Comparison of ENCODE assay signal across 29 cellular contexts in genomic region chr19:44061038-44061437, GRCh38.
"Had no signal": no experiment of that assay in that cellular context is flagged by ENCODE, and none has a peak within 500 bp of the region (broad histone marks: within the 10 kb centered on the region; RNA-seq: fewer than 3 reads in every experiment).

No MANE protein-coding gene starts in this region.

- H3K4me3 Mint-ChIP-seq: dendritic cell treated with granulocyte-macrophage colony-stimulating factor and Interleukin-4, amounts not matched to agents 40 ng/mL and 50 ng/mL, for 4 days; effector memory CD8-positive, alpha-beta T cell; endodermal cell had no signal

- FAIRE-seq: colon, endometrium, endothelial cell of umbilical vein, frontal cortex had no signal

- H3K4me3 ChIP-seq: colonic mucosa, coronary artery, dorsolateral prefrontal cortex, esophagus muscularis mucosa, esophagus squamous epithelium, gastrocnemius medialis, gastroesophageal sphincter, heart left ventricle, heart right ventricle had no signal

- H3K27ac Mint-ChIP-seq: dendritic cell treated with granulocyte-macrophage colony-stimulating factor and Interleukin-4, amounts not matched to agents 40 ng/mL and 50 ng/mL, for 4 days; effector memory CD8-positive, alpha-beta T cell; endodermal cell had no signal

- H3K27me3 ChIP-seq: colonic mucosa, dorsolateral prefrontal cortex, esophagus muscularis mucosa, esophagus squamous epithelium, foreskin keratinocyte, gastrocnemius medialis, gastroesophageal sphincter, heart left ventricle, heart right ventricle had no signal

- ATAC-seq: effector memory CD8-positive, alpha-beta T cell; esophagus mucosa; foreskin keratinocyte; gastrocnemius medialis; gastroesophageal sphincter; heart left ventricle; heart right ventricle had no signal

- H3K4me1 Mint-ChIP-seq: endodermal cell had no signal

- H3K27me3 Mint-ChIP-seq: dendritic cell treated with granulocyte-macrophage colony-stimulating factor and Interleukin-4, amounts not matched to agents 40 ng/mL and 50 ng/mL, for 4 days had no signal

- H3K4me1 ChIP-seq: colonic mucosa, esophagus muscularis mucosa, esophagus squamous epithelium, foreskin keratinocyte, gastrocnemius medialis, gastroesophageal sphincter, heart left ventricle, heart right ventricle had no signal

- H3K27ac ChIP-seq: colonic mucosa, coronary artery, dorsolateral prefrontal cortex, epithelial cell of prostate, esophagus muscularis mucosa, esophagus squamous epithelium, foreskin keratinocyte, gastrocnemius medialis, gastroesophageal sphincter, heart left ventricle, heart right ventricle had no signal

- H3K36me3 ChIP-seq: colonic mucosa had no signal

- DNase-seq: colonic mucosa; cortex of kidney; dermis blood vessel endothelial cell; dorsolateral prefrontal cortex; effector CD4-positive, alpha-beta T cell; effector CD8-positive, alpha-beta T cell; effector memory CD4-positive, alpha-beta T cell; effector memory CD8-positive, alpha-beta T cell; endodermal cell; erythroblast; esophagus squamous epithelium; foreskin fibroblast; foreskin keratinocyte; foreskin melanocyte; gastrocnemius medialis; glutamatergic neuron; head of caudate nucleus; heart left ventricle; heart right ventricle had no signal
